Comparison of ENCODE assay signal across 34 cellular contexts in the genomic region with DNA sequence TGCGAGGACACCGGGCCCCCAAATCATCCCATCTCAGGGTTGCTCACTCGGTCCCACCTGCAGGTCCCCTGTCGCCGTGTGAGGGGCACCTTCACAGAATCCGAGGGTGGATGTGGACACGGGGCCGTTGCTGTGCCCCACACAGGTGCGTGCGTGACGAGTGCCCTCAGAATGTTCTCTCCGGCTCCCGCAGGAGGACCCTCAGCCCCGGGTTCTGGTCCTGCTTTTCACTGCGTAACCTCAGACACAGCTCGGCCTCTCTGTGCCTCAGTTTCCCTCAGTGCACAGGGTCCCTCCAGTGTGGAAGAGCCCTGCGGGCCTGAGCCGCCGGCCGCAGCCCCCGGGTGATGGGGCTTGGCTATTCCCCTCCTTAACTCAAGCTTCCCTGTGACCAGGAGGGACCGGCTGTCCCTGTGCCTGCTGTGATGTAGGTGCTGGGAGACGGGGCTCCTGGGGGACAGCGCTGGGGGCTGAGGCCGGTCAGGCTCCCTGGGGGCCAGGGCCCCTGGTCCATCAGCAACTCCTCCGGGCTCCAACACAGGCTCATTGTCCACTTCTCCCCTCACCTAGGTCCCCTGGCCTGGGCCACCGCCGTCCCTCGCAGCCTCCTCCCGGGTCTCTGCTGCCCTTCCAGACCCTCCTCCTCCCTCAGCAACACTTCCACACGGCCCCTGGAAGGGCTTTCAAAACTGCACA. TPM values are rescaled to one million over a fixed set of nuclear protein-coding genes. Genes with fewer than 3 reads are reported as not detected.
"Had no signal": no experiment of that assay in that cellular context is flagged by ENCODE, and none has a peak within 500 bp of the region (broad histone marks: within the 10 kb centered on the region; RNA-seq: fewer than 3 reads in every experiment).

No MANE protein-coding gene starts in this region.

- H3K27ac ChIP-seq: adrenal gland, body of pancreas, breast epithelium, KMS-11, PC-9, RWPE1, SJCRH30, SK-N-MC had no signal

- H3K4me3 ChIP-seq: adrenal gland, body of pancreas, breast epithelium, PC-9, SJCRH30, SK-N-MC had no signal

- DNase-seq: activated CD4-positive, alpha-beta T cell treated with anti-CD3 and anti-CD28 coated beads, Interleukin-2, amount 10 ng/mL, durations not matched to agents 24 days and 14 days; activated CD4-positive, alpha-beta T cell treated with anti-CD3 and anti-CD28 coated beads, Interleukin-2, amount 50 U/mL, for 4 hours; activated CD8-positive, alpha-beta T cell treated with anti-CD3 and anti-CD28 coated beads for 36 hours; activated effector memory CD4-positive, alpha-beta T cell treated with anti-CD3 and anti-CD28 coated beads, Interleukin-2, amount 50 U/mL, for 16 hours; activated naive CD4-positive, alpha-beta T cell; activated naive CD4-positive, alpha-beta T cell treated with anti-CD3 and anti-CD28 coated beads, Interleukin-2, amount 50 U/mL, for 16 hours; activated naive CD8-positive, alpha-beta T cell treated with anti-CD3 and anti-CD28 coated beads, Interleukin-2, amount 10 ng/mL, durations not matched to agents 7 days and 5 days; activated T-cell treated with anti-CD3 and anti-CD28 coated beads, Interleukin-2, amount 50 U/mL, for 1 hour; activated T-cell treated with anti-CD3 and anti-CD28 coated beads, Interleukin-2, amount 50 U/mL, for 72 hours; adrenal gland; body of pancreas; MM.1S; MV-4-11; NCI-H1092; NCI-H1436 treated with DMSO at 0.1 percent for 48 hours; NCI-H187; NCI-H2029 treated with DMSO at 0.1 percent for 48 hours; NCI-H2107; NCI-H2171; NCI-H510A; NCI-H526; PC-9; SJCRH30 had no signal

- H3K9ac ChIP-seq: KMS-11 had no signal

- H3K9me3 ChIP-seq: adrenal gland, body of pancreas, breast epithelium, SJCRH30 had no signal

- H3K4me2 ChIP-seq: KMS-11, PC-9 had no signal

- ATAC-seq: activated CD8-positive, alpha-beta T cell treated with anti-CD3 and anti-CD28 coated beads for 36 hours; activated T-cell treated with anti-CD3 and anti-CD28 coated beads, Interleukin-2, amount 50 U/mL, for 72 hours; activated T-helper 17 cell treated with anti-CD3 and anti-CD28 coated beads, Interleukin-2, amount 50 U/mL, for 72 hours; body of pancreas; Right ventricle myocardium inferior had no signal

- H3K4me1 ChIP-seq: breast epithelium, SJCRH30 had no signal

- H3K36me3 ChIP-seq: adrenal gland, breast epithelium, SJCRH30 had no signal

- H2AFZ ChIP-seq: PC-9 had no signal

- H3K27me3 ChIP-seq: adrenal gland, body of pancreas, breast epithelium, SJCRH30 had no signal

- FAIRE-seq: astrocyte, RCC 7860, TTC549 had no signal

RNA-seq across cellular contexts. Expression of a gene that starts 4.8 kb away (rescaled TPM):
- total RNA-seq: activated CD4-positive, alpha-beta T cell treated with anti-CD3 and anti-CD28 coated beads, Interleukin-2, amount 10 ng/mL, durations not matched to agents 24 days and 14 days; activated CD8-positive, alpha-beta memory T cell treated with anti-CD3 and anti-CD28 coated beads for 36 hours; T-helper 1 cell treated with Interleukin-12 subunit alpha and Interleukin-12 subunit beta and Interleukin-4 antibody, amounts not matched to agents 30 ng/mL and 1 ng/mL, for 36 hours had no signal

RNA-seq across cellular contexts. Expression of a gene that starts 47.1 kb away (rescaled TPM):
- total RNA-seq: activated CD8-positive, alpha-beta memory T cell treated with anti-CD3 and anti-CD28 coated beads for 36 hours; activated naive CD8-positive, alpha-beta T cell treated with anti-CD3 and anti-CD28 coated beads, Interleukin-2, amount 10 ng/mL, durations not matched to agents 7 days and 5 days; T-helper 1 cell treated with Interleukin-12 subunit alpha and Interleukin-12 subunit beta and Interleukin-4 antibody, amounts not matched to agents 30 ng/mL and 1 ng/mL, for 36 hours had no signal
